Comparison of ENCODE assay signal across 16 cellular contexts in the genomic region with DNA sequence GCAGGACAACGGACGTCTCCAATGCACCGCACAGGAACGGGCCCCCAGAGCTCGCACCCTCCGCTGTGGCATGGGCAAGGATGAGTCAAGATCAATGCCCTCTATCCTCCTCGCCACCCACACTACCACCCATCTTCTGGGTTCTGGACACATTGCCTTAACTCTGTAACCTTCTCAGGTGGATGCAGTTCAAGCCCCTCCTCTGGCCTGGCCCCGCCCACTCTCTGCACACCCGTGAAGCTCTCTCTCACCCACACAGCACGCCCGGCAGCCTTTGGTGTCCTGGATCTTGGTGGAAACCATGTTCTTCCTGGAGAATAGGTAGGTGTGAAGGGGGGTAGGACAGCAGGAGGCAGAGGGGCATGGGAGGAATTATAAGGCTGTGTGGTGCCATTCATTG. TPM values are rescaled to one million over a fixed set of nuclear protein-coding genes. Genes with fewer than 3 reads are reported as not detected.
"Had no signal": no experiment of that assay in that cellular context is flagged by ENCODE, and none has a peak within 500 bp of the region (broad histone marks: within the 10 kb centered on the region; RNA-seq: fewer than 3 reads in every experiment).

No MANE protein-coding gene starts in this region.

- H3K4me3 Mint-ChIP-seq: effector memory CD8-positive, alpha-beta T cell; naive B cell; T-helper 2 cell treated with Interferon-gamma antibody and Interleukin-4, amounts not matched to agents 5 μg/mL and 100 μg/mL, for 36 hours had no signal

- H3K27ac ChIP-seq: gastroesophageal sphincter, left ventricle myocardium inferior, neutrophil, tibial artery, vagina had no signal

- H3K9me3 Mint-ChIP-seq: effector memory CD8-positive, alpha-beta T cell; naive B cell; T-helper 2 cell treated with Interferon-gamma antibody and Interleukin-4, amounts not matched to agents 5 μg/mL and 100 μg/mL, for 36 hours had no signal

- H3K27me3 ChIP-seq: neutrophil, vagina had no signal

- H3K9me3 ChIP-seq: gastroesophageal sphincter, left ventricle myocardium inferior, neutrophil, tibial artery, vagina had no signal

- DNase-seq: activated CD4-positive, alpha-beta T cell treated with anti-CD3 and anti-CD28 coated beads, Interleukin-2, amount 50 U/mL, for 1 hour; activated CD8-positive, alpha-beta memory T cell treated with anti-CD3 and anti-CD28 coated beads for 24 hours; activated naive CD4-positive, alpha-beta T cell treated with Interleukin-2 at 50 U/mL for 16 hours; dermis blood vessel endothelial cell; effector memory CD8-positive, alpha-beta T cell; kidney; left ventricle myocardium inferior; naive B cell; stimulated activated CD4-positive, alpha-beta T cell treated with anti-CD3 and anti-CD28 coated beads, Interleukin-12 subunit alpha, Interleukin-12 subunit beta, amount 100 ng/mL, for 4 hours; tibial artery had no signal

- H3K27ac Mint-ChIP-seq: T-helper 2 cell treated with Interferon-gamma antibody and Interleukin-4, amounts not matched to agents 5 μg/mL and 100 μg/mL, for 36 hours had no signal

- ATAC-seq: activated CD4-positive, CD25-positive, alpha-beta regulatory T cell treated with anti-CD3 and anti-CD28 coated beads, Interleukin-2, amount 50 U/mL, for 24 hours; effector memory CD8-positive, alpha-beta T cell; gastroesophageal sphincter had no signal

- H3K4me1 ChIP-seq: left ventricle myocardium inferior had no signal

- H3K36me3 ChIP-seq: gastroesophageal sphincter, left ventricle myocardium inferior, neutrophil, tibial artery, vagina had no signal

RNA-seq across cellular contexts. Expression of gene MAP4K1, which starts 20.7 kb away (rescaled TPM):
- total RNA-seq: bronchial epithelial cell, dermis blood vessel endothelial cell had no signal
